ENCODE assay signal across 23 cellular contexts in genomic region chr17:8695916-8696415, GRCh38. TPM values are rescaled to one million over a fixed set of nuclear protein-coding genes. Genes with fewer than 3 reads are reported as not detected.
"Had no signal": no experiment of that assay in that cellular context is flagged by ENCODE, and none has a peak within 500 bp of the region (broad histone marks: within the 10 kb centered on the region; RNA-seq: fewer than 3 reads in every experiment).

No MANE protein-coding gene starts in this region.

- DNase-seq: activated CD4-positive, alpha-beta T cell treated with anti-CD3 and anti-CD28 coated beads for 1 hour; activated CD4-positive, alpha-beta T cell treated with anti-CD3 and anti-CD28 coated beads, Interleukin-2, amount 50 U/mL, for 48 hours; activated CD8-positive, alpha-beta memory T cell treated with anti-CD3 and anti-CD28 coated beads, Interleukin-2, amount 10 ng/mL, durations not matched to agents 7 days and 5 days; activated naive CD4-positive, alpha-beta T cell treated with anti-CD3 and anti-CD28 coated beads, Interleukin-2, amount 50 U/mL, for 16 hours; activated T-cell treated with anti-CD3 and anti-CD28 coated beads, Interleukin-2, amount 50 U/mL, for 1 hour; body of pancreas; caudate nucleus; colonic mucosa; esophagus squamous epithelium; hypothalamus; stimulated activated CD4-positive, alpha-beta T cell treated with anti-CD3 and anti-CD28 coated beads, Interleukin-4, amount 100 ng/mL, for 24 hours; stimulated activated naive CD4-positive, alpha-beta T cell treated with Interleukin-2 at 50 U/mL for 16 hours; substantia nigra had no signal

- H3K27ac ChIP-seq: body of pancreas, colonic mucosa, esophagus squamous epithelium, neutrophil, skin epidermis, VCaP had no signal

- ATAC-seq: activated CD8-positive, alpha-beta memory T cell treated with anti-CD3 and anti-CD28 coated beads, Interleukin-2, amount 10 ng/mL, durations not matched to agents 7 days and 5 days; body of pancreas had no signal

- H3K27me3 ChIP-seq: body of pancreas, colonic mucosa, right atrium auricular region had no signal

- H3K9me3 ChIP-seq: body of pancreas, colonic mucosa, esophagus squamous epithelium, neutrophil, right atrium auricular region had no signal

- H3K9me3 Mint-ChIP-seq: activated T-helper 2 cell treated with anti-CD3 and anti-CD28 coated beads, Interferon-gamma antibody, Interleukin-2, Interleukin-4, amounts not matched to agents 10 μg/mL and 5 μg/mL and 100 μg/mL, durations not matched to agents 14 hours and 24 hours and 36 hours had no signal

- H3K4me1 ChIP-seq: body of pancreas, colonic mucosa had no signal

- H3K4me3 ChIP-seq: body of pancreas, colonic mucosa, esophagus squamous epithelium, right atrium auricular region, skin epidermis had no signal

- H3K36me3 ChIP-seq: colonic mucosa, esophagus squamous epithelium, neutrophil, right atrium auricular region had no signal

- H3K4me3 Mint-ChIP-seq: activated CD8-positive, alpha-beta memory T cell treated with anti-CD3 and anti-CD28 coated beads, Interleukin-2, amount 10 ng/mL, durations not matched to agents 7 days and 5 days had no signal

- H3K27ac Mint-ChIP-seq: activated CD8-positive, alpha-beta memory T cell treated with anti-CD3 and anti-CD28 coated beads, Interleukin-2, amount 10 ng/mL, durations not matched to agents 7 days and 5 days; activated T-helper 2 cell treated with anti-CD3 and anti-CD28 coated beads, Interferon-gamma antibody, Interleukin-2, Interleukin-4, amounts not matched to agents 10 μg/mL and 5 μg/mL and 100 μg/mL, durations not matched to agents 14 hours and 24 hours and 36 hours had no signal

- H3K4me1 Mint-ChIP-seq: activated CD8-positive, alpha-beta memory T cell treated with anti-CD3 and anti-CD28 coated beads, Interleukin-2, amount 10 ng/mL, durations not matched to agents 7 days and 5 days had no signal

- H3K36me3 Mint-ChIP-seq: activated CD8-positive, alpha-beta memory T cell treated with anti-CD3 and anti-CD28 coated beads, Interleukin-2, amount 10 ng/mL, durations not matched to agents 7 days and 5 days had no signal

RNA-seq across cellular contexts. Expression of gene CCDC42, which starts 48.7 kb away (rescaled TPM):
- total RNA-seq: body of pancreas, colonic mucosa, esophagus squamous epithelium, fibroblast of villous mesenchyme, glomerular endothelial cell, liver, right atrium auricular region, ureter had no signal
- polyA plus RNA-seq: adipose tissue had no signal
